ENCODE assay signal across 1 cellular context in genomic region chr4:169663402-169663801, GRCh38.
TF ChIP-seq lines count a peak whose summit lies in the region.

No MANE protein-coding gene starts in this region.

TF ChIP-seq in HepG2, 621 proteins besides CTCF, POLR2A, EP300 and RAD21:
- TF ChIP-seq, protein P1, sequence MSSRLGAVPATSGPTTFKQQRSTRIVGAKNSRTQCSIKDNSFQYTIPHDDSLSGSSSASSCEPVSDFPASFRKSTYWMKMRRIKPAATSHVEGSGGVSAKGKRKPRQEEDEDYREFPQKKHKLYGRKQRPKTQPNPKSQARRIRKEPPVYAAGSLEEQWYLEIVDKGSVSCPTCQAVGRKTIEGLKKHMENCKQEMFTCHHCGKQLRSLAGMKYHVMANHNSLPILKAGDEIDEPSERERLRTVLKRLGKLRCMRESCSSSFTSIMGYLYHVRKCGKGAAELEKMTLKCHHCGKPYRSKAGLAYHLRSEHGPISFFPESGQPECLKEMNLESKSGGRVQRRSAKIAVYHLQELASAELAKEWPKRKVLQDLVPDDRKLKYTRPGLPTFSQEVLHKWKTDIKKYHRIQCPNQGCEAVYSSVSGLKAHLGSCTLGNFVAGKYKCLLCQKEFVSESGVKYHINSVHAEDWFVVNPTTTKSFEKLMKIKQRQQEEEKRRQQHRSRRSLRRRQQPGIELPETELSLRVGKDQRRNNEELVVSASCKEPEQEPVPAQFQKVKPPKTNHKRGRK (CRISPR knock-in tag; IDR thresholded peaks at IDR 0.05): no peak
- TF ChIP-seq AKAP8 (CRISPR knock-in tag; IDR thresholded peaks at IDR 0.05) (no peak), ZNF121 (CRISPR knock-in tag; IDR thresholded peaks at IDR 0.05) (peak; percentile 24; the same call in 1 of the 2 replicates), TOE1 (CRISPR knock-in tag; IDR thresholded peaks at IDR 0.05) (no peak), ZNF629 (CRISPR knock-in tag; conservative IDR thresholded peaks at IDR 0.05) (peak; percentile 47), HDAC1 (CRISPR knock-in tag; IDR thresholded peaks at IDR 0.05) (no peak), MEF2D (CRISPR knock-in tag; IDR thresholded peaks at IDR 0.05) (no peak), POGZ (CRISPR knock-in tag; IDR thresholded peaks at IDR 0.05) (no peak), ZNF350 (CRISPR knock-in tag; IDR thresholded peaks at IDR 0.05; ENCODE audit: borderline replicate concordance, low read depth) (no peak)
- TF ChIP-seq, protein P2, sequence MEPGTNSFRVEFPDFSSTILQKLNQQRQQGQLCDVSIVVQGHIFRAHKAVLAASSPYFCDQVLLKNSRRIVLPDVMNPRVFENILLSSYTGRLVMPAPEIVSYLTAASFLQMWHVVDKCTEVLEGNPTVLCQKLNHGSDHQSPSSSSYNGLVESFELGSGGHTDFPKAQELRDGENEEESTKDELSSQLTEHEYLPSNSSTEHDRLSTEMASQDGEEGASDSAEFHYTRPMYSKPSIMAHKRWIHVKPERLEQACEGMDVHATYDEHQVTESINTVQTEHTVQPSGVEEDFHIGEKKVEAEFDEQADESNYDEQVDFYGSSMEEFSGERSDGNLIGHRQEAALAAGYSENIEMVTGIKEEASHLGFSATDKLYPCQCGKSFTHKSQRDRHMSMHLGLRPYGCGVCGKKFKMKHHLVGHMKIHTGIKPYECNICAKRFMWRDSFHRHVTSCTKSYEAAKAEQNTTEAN (CRISPR knock-in tag; conservative IDR thresholded peaks at IDR 0.05): no peak
